In genomic region chr19:11563530-11563929, GRCh38 we compare ENCODE assay signal across 1 cellular context.
A peak's percentile ranks its signal among the peaks of the same experiment; 100 is the strongest.
TF ChIP-seq lines count a peak whose summit lies in the region.

No MANE protein-coding gene starts in this region.

TF ChIP-seq in K562, 482 proteins besides CTCF, POLR2A, EP300 and RAD21 (continues in another document):
- TF ChIP-seq CXXC5 (CRISPR knock-in tag; IDR thresholded peaks at IDR 0.05) = peak; percentile 57; the same call in 1 of the 2 replicates
- TF ChIP-seq MTA3 (IDR thresholded peaks at IDR 0.05; ENCODE audit: borderline replicate concordance) = 0 out of 2 replicates have a peak, but pooled peaks have one; percentile 28
- TF ChIP-seq ZNF175 (CRISPR knock-in tag; IDR thresholded peaks at IDR 0.05; ENCODE audit: low read depth) = 0 out of 2 replicates have a peak, but pooled peaks have one; percentile 4
- 0 out of 2 replicates have a peak, but pooled peaks have one; percentile 13 for TF ChIP-seq CREM (IDR thresholded peaks at IDR 0.05; ENCODE audit: low read depth)
- TF ChIP-seq, protein P1, sequence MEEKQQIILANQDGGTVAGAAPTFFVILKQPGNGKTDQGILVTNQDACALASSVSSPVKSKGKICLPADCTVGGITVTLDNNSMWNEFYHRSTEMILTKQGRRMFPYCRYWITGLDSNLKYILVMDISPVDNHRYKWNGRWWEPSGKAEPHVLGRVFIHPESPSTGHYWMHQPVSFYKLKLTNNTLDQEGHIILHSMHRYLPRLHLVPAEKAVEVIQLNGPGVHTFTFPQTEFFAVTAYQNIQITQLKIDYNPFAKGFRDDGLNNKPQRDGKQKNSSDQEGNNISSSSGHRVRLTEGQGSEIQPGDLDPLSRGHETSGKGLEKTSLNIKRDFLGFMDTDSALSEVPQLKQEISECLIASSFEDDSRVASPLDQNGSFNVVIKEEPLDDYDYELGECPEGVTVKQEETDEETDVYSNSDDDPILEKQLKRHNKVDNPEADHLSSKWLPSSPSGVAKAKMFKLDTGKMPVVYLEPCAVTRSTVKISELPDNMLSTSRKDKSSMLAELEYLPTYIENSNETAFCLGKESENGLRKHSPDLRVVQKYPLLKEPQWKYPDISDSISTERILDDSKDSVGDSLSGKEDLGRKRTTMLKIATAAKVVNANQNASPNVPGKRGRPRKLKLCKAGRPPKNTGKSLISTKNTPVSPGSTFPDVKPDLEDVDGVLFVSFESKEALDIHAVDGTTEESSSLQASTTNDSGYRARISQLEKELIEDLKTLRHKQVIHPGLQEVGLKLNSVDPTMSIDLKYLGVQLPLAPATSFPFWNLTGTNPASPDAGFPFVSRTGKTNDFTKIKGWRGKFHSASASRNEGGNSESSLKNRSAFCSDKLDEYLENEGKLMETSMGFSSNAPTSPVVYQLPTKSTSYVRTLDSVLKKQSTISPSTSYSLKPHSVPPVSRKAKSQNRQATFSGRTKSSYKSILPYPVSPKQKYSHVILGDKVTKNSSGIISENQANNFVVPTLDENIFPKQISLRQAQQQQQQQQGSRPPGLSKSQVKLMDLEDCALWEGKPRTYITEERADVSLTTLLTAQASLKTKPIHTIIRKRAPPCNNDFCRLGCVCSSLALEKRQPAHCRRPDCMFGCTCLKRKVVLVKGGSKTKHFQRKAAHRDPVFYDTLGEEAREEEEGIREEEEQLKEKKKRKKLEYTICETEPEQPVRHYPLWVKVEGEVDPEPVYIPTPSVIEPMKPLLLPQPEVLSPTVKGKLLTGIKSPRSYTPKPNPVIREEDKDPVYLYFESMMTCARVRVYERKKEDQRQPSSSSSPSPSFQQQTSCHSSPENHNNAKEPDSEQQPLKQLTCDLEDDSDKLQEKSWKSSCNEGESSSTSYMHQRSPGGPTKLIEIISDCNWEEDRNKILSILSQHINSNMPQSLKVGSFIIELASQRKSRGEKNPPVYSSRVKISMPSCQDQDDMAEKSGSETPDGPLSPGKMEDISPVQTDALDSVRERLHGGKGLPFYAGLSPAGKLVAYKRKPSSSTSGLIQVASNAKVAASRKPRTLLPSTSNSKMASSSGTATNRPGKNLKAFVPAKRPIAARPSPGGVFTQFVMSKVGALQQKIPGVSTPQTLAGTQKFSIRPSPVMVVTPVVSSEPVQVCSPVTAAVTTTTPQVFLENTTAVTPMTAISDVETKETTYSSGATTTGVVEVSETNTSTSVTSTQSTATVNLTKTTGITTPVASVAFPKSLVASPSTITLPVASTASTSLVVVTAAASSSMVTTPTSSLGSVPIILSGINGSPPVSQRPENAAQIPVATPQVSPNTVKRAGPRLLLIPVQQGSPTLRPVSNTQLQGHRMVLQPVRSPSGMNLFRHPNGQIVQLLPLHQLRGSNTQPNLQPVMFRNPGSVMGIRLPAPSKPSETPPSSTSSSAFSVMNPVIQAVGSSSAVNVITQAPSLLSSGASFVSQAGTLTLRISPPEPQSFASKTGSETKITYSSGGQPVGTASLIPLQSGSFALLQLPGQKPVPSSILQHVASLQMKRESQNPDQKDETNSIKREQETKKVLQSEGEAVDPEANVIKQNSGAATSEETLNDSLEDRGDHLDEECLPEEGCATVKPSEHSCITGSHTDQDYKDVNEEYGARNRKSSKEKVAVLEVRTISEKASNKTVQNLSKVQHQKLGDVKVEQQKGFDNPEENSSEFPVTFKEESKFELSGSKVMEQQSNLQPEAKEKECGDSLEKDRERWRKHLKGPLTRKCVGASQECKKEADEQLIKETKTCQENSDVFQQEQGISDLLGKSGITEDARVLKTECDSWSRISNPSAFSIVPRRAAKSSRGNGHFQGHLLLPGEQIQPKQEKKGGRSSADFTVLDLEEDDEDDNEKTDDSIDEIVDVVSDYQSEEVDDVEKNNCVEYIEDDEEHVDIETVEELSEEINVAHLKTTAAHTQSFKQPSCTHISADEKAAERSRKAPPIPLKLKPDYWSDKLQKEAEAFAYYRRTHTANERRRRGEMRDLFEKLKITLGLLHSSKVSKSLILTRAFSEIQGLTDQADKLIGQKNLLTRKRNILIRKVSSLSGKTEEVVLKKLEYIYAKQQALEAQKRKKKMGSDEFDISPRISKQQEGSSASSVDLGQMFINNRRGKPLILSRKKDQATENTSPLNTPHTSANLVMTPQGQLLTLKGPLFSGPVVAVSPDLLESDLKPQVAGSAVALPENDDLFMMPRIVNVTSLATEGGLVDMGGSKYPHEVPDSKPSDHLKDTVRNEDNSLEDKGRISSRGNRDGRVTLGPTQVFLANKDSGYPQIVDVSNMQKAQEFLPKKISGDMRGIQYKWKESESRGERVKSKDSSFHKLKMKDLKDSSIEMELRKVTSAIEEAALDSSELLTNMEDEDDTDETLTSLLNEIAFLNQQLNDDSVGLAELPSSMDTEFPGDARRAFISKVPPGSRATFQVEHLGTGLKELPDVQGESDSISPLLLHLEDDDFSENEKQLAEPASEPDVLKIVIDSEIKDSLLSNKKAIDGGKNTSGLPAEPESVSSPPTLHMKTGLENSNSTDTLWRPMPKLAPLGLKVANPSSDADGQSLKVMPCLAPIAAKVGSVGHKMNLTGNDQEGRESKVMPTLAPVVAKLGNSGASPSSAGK (IDR thresholded peaks at IDR 0.05) = no peak
- TF ChIP-seq ZFX (CRISPR knock-in tag; IDR thresholded peaks at IDR 0.05) = peak; percentile 60
- TF ChIP-seq CREB3 (tag; conservative IDR thresholded peaks at IDR 0.05; ENCODE audit: low read depth) = 0 out of 2 replicates have a peak, but pooled peaks have one; percentile 35
- TF ChIP-seq SMARCA4 (IDR thresholded peaks at IDR 0.05) = peak; percentile 66
- no peak for TF ChIP-seq ZNF780A (CRISPR knock-in tag; IDR thresholded peaks at IDR 0.05)
- peak; percentile 35 to 51; a peak in 2 of 4 replicates for TF ChIP-seq MLLT1 (IDR thresholded peaks at IDR 0.05)
- 0 out of 2 replicates have a peak, but pooled peaks have one; percentile 34 for TF ChIP-seq GATAD2A (IDR thresholded peaks at IDR 0.05)
- TF ChIP-seq, protein P2, sequence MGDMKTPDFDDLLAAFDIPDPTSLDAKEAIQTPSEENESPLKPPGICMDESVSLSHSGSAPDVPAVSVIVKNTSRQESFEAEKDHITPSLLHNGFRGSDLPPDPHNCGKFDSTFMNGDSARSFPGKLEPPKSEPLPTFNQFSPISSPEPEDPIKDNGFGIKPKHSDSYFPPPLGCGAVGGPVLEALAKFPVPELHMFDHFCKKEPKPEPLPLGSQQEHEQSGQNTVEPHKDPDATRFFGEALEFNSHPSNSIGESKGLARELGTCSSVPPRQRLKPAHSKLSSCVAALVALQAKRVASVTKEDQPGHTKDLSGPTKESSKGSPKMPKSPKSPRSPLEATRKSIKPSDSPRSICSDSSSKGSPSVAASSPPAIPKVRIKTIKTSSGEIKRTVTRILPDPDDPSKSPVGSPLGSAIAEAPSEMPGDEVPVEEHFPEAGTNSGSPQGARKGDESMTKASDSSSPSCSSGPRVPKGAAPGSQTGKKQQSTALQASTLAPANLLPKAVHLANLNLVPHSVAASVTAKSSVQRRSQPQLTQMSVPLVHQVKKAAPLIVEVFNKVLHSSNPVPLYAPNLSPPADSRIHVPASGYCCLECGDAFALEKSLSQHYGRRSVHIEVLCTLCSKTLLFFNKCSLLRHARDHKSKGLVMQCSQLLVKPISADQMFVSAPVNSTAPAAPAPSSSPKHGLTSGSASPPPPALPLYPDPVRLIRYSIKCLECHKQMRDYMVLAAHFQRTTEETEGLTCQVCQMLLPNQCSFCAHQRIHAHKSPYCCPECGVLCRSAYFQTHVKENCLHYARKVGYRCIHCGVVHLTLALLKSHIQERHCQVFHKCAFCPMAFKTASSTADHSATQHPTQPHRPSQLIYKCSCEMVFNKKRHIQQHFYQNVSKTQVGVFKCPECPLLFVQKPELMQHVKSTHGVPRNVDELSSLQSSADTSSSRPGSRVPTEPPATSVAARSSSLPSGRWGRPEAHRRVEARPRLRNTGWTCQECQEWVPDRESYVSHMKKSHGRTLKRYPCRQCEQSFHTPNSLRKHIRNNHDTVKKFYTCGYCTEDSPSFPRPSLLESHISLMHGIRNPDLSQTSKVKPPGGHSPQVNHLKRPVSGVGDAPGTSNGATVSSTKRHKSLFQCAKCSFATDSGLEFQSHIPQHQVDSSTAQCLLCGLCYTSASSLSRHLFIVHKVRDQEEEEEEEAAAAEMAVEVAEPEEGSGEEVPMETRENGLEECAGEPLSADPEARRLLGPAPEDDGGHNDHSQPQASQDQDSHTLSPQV (IDR thresholded peaks at IDR 0.05) = 0 out of 2 replicates have a peak, but pooled peaks have one; percentile 77
- peak; percentile 30; the same call in 1 of the 2 replicates for TF ChIP-seq MTA2 (IDR thresholded peaks at IDR 0.05; ENCODE audit: low read depth)
- TF ChIP-seq BRD9 (IDR thresholded peaks at IDR 0.05; ENCODE audit: low read depth, partially characterized antibody) = peak; percentile 65
- TF ChIP-seq CBFA2T3 (IDR thresholded peaks at IDR 0.05) = peak; percentile 60
- TF ChIP-seq NR4A1 (CRISPR knock-in tag; IDR thresholded peaks at IDR 0.05) = no peak
- TF ChIP-seq NR4A1 (tag; IDR thresholded peaks at IDR 0.05) = peak; percentile 84
- TF ChIP-seq TAL1 (IDR thresholded peaks at IDR 0.05) = peak; percentile 41; the same call in 1 of the 2 replicates
- TF ChIP-seq WHSC1 (IDR thresholded peaks at IDR 0.05; ENCODE audit: low read length) = no peak
- no peak for TF ChIP-seq RBM34 (IDR thresholded peaks at IDR 0.05; ENCODE audit: borderline replicate concordance, insufficient read depth, low read length)
- TF ChIP-seq SMAD4 (CRISPR knock-in tag; conservative IDR thresholded peaks at IDR 0.05) = peak; percentile 28; the same call in 1 of the 2 replicates
- TF ChIP-seq RBFOX2 (IDR thresholded peaks at IDR 0.05; ENCODE audit: low read depth, low read length) = peak; percentile 40; the same call in 1 of the 2 replicates
- TF ChIP-seq DIDO1 (tag; IDR thresholded peaks at IDR 0.05; ENCODE audit: low read depth) = no peak
- TF ChIP-seq, protein P3, sequence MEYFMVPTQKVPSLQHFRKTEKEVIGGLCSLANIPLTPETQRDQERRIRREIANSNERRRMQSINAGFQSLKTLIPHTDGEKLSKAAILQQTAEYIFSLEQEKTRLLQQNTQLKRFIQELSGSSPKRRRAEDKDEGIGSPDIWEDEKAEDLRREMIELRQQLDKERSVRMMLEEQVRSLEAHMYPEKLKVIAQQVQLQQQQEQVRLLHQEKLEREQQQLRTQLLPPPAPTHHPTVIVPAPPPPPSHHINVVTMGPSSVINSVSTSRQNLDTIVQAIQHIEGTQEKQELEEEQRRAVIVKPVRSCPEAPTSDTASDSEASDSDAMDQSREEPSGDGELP (CRISPR knock-in tag; IDR thresholded peaks at IDR 0.05; ENCODE audit: borderline replicate concordance) = peak; percentile 17; the same call in 1 of the 2 replicates
- peak; percentile 70 for TF ChIP-seq TCF3 (CRISPR knock-in tag; IDR thresholded peaks at IDR 0.05)
- TF ChIP-seq SMARCE1 (IDR thresholded peaks at IDR 0.05) = peak; percentile 70
- peak; percentile 32; the same call in 1 of the 2 replicates for TF ChIP-seq CTBP1 (IDR thresholded peaks at IDR 0.05; ENCODE audit: borderline replicate concordance)
- peak; percentile 77; the same call in 1 of the 2 replicates for TF ChIP-seq DMBX1 (CRISPR knock-in tag; IDR thresholded peaks at IDR 0.05; ENCODE audit: borderline replicate concordance)
- peak; percentile 72; the same call in 1 of the 2 replicates for TF ChIP-seq DPF2 (IDR thresholded peaks at IDR 0.05)
- TF ChIP-seq UBTF (IDR thresholded peaks at IDR 0.05; ENCODE audit: borderline replicate concordance in 1 of 2, low read depth in 2 of 2, low read length in 2 of 2) = no peak; a peak in 1 of 4 replicates
- TF ChIP-seq, protein P4, sequence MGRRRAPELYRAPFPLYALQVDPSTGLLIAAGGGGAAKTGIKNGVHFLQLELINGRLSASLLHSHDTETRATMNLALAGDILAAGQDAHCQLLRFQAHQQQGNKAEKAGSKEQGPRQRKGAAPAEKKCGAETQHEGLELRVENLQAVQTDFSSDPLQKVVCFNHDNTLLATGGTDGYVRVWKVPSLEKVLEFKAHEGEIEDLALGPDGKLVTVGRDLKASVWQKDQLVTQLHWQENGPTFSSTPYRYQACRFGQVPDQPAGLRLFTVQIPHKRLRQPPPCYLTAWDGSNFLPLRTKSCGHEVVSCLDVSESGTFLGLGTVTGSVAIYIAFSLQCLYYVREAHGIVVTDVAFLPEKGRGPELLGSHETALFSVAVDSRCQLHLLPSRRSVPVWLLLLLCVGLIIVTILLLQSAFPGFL (CRISPR knock-in tag; IDR thresholded peaks at IDR 0.05) = no peak
- TF ChIP-seq SUPT5H (IDR thresholded peaks at IDR 0.05) = 0 out of 2 replicates have a peak, but pooled peaks have one; percentile 27
- peak; percentile 44; the same call in 1 of the 2 replicates for TF ChIP-seq TAF7 (tag; IDR thresholded peaks at IDR 0.05)
- peak; percentile 64; the same call in 1 of the 2 replicates for TF ChIP-seq NFRKB (IDR thresholded peaks at IDR 0.05; ENCODE audit: low read depth)
- 0 out of 4 replicates have a peak, but pooled peaks of 1 of the 2 experiments have one; percentile 9 for TF ChIP-seq HDAC1 (IDR thresholded peaks at IDR 0.05)
